1 cellular context compared by ENCODE assay signal in the genomic region with DNA sequence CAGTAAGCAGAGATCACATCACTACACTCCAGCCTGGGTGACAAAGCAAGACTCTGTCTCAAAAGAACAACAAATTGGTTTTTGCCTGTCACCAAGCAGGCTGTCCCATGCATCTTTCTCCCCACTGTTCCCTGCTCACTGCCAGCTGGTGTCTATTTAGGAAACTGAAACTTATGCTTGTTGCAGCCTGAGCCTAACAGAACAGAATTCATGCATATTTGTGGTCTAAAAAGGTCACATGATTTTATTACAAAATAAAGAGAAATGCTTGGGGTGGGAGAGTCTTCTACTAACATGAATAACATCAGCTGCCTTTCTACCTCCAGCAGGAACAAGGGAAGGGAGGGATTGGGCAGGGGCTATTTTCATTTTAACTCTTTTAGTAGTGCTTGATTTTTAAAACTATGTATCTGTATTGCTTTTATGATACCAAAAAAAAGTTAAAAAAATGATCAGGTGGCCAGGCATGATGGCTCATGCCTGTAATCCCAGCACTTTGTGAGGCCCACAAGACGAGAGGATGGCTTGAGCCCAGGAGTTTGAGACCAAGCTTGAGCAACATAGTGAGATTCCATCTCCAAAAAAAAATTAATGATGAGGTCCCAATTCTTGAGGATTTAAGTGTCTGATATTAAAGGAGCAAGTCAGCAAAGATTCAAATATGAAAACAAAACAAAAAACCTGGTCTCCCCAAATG.
TF ChIP-seq lines count a peak whose summit lies in the region.

No MANE protein-coding gene starts in this region.

TF ChIP-seq in H1, 55 proteins besides CTCF, POLR2A, EP300 and RAD21:
- TF ChIP-seq, protein P1, sequence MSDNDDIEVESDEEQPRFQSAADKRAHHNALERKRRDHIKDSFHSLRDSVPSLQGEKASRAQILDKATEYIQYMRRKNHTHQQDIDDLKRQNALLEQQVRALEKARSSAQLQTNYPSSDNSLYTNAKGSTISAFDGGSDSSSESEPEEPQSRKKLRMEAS (IDR thresholded peaks at IDR 0.05), result no peak
- TF ChIP-seq SUZ12 (IDR thresholded peaks at IDR 0.05; ENCODE audit: low read length) (no peak), SIRT6 (IDR thresholded peaks at IDR 0.05; ENCODE audit: low read length) (no peak), POU5F1 (IDR thresholded peaks at IDR 0.05; ENCODE audit: low read depth, low read length) (no peak), NRF1 (IDR thresholded peaks at IDR 0.05; ENCODE audit: low read depth, low read length) (no peak), CEBPB (IDR thresholded peaks at IDR 0.05; ENCODE audit: low read depth, low read length) (no peak), JUND (IDR thresholded peaks at IDR 0.05; ENCODE audit: low read length) (no peak), CHD1 (IDR thresholded peaks at IDR 0.05; ENCODE audit: low read depth, low read length) (no peak), NANOG (IDR thresholded peaks at IDR 0.05; ENCODE audit: insufficient read depth, low read depth, low read length, poor library complexity, severe bottlenecking) (no peak), SIN3A (conservative IDR thresholded peaks at IDR 0.05 in 1 of 2, IDR thresholded peaks at IDR 0.05 in 1 of 2; ENCODE audit: low read depth in 1 of 2, low read length in 2 of 2) (no peak), KDM4A (IDR thresholded peaks at IDR 0.05; ENCODE audit: low read depth, low read length, severe bottlenecking) (no peak), SP4 (IDR thresholded peaks at IDR 0.05; ENCODE audit: low read length) (no peak), TCF12 (IDR thresholded peaks at IDR 0.05; ENCODE audit: low read depth, low read length) (no peak), TAF1 (IDR thresholded peaks at IDR 0.05; ENCODE audit: low read depth, low read length) (no peak)
- TF ChIP-seq, protein P2, sequence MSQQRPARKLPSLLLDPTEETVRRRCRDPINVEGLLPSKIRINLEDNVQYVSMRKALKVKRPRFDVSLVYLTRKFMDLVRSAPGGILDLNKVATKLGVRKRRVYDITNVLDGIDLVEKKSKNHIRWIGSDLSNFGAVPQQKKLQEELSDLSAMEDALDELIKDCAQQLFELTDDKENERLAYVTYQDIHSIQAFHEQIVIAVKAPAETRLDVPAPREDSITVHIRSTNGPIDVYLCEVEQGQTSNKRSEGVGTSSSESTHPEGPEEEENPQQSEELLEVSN (IDR thresholded peaks at IDR 0.05), result no peak
